8 cellular contexts compared by ENCODE assay signal in genomic region chr7:66493235-66494181, GRCh38.
DNase-seq lines count a peak whose midpoint lies in the region; ATAC-seq and TF ChIP-seq lines count a peak whose summit lies in the region.

No MANE protein-coding gene starts in this region.

- DNase-seq in DMS114 treated with DMSO at 0.1 percent for 48 hours (lab: John Stamatoyannopoulos, UW; ENCODE audit: unreplicated experiment): peak; percentile 90
- peak; percentile 94 for DNase-seq in HuH-7.5 (ENCODE audit: low spot score)
- peak; percentile 99 for DNase-seq in OCI-LY7 (ENCODE audit: low spot score)
- DNase-seq in activated T-cell treated with anti-CD3 and anti-CD28 coated beads for 48 hours (ENCODE audit: low read depth): peak; percentile 94
- peak; percentile 66 for DNase-seq in epithelial cell of proximal tubule (ENCODE audit: low read depth)
- peak; percentile 97 for DNase-seq in stimulated activated CD8-positive, alpha-beta memory T cell treated with anti-CD3 and anti-CD28 coated beads, Interleukin-4, amount 100 ng/mL, for 48 hours

- CTCF ChIA-PET in OCI-LY7 (lab: Charles Lee; ENCODE audit: unreplicated experiment): interaction anchor here (0.6 to 0.8 kb wide), 3 partner anchors 156 to 463 kb away, joined by 3 to 5 read pairs (median 4); no protein-coding TSS in a partner anchor

- no peaks in the 10 kb centered on the region for H3K27me3 ChIP-seq in mucosa of rectum (ENCODE audit: control insufficient read depth in 2 of 2, insufficient read depth in 2 of 2, low read length in 2 of 2)

- intact Hi-C loops in OCI-LY7 (cut with micrococcal nuclease; ENCODE audit: unreplicated experiment): no loop called here

- peak overlapping the region; percentile 41 for H3K27ac ChIP-seq in OCI-LY7 (ENCODE audit: low read depth, low read length, poor library complexity, severe bottlenecking)
- peak overlapping the region; percentile 87 to 91 for H3K27ac ChIP-seq in mucosa of rectum (ENCODE audit: low read depth in 2 of 2, low read length in 2 of 2)

- BruUV-seq in OCI-LY7 (replicated peaks; lab: Mats Ljungman, UMichigan): TSS peak; percentile 63

- H3K79me2 ChIP-seq in OCI-LY7 (ENCODE audit: insufficient read depth, low read depth, low read length): no peaks in the 10 kb centered on the region; the same call in 1 of the 2 replicates

- H3K9me2 ChIP-seq in OCI-LY7 (ENCODE audit: insufficient read depth, low read length): no peaks in the 10 kb centered on the region

- 0 out of 2 replicates have a peak, but pooled peaks have one; percentile 11 for TF ChIP-seq CTCF in OCI-LY7 (conservative IDR thresholded peaks at IDR 0.05; ENCODE audit: low read length)
- TF ChIP-seq CTCF in epithelial cell of proximal tubule (conservative IDR thresholded peaks at IDR 0.05; ENCODE audit: low read depth, low read length): peak; percentile 9

- H3K4me3 ChIP-seq in OCI-LY7 (ENCODE audit: low read depth, low read length, poor library complexity, severe bottlenecking) (peak overlapping the region; percentile 90), epithelial cell of proximal tubule (ENCODE audit: low read depth, low read length) (peak overlapping the region; percentile 87), mucosa of rectum (ENCODE audit: low read length in 2 of 2) (peak overlapping the region; percentile 95 to 97)

- H3K9ac ChIP-seq in mucosa of rectum (ENCODE audit: low read depth in 1 of 2, low read length in 2 of 2): peak overlapping the region; percentile 86 to 99

- peak overlapping the region; percentile 96 for H2AFZ ChIP-seq in OCI-LY7 (ENCODE audit: low read length)

- H3K36me3 ChIP-seq in OCI-LY7 (ENCODE audit: insufficient read depth, low read length): no peaks in the 10 kb centered on the region
- H3K36me3 ChIP-seq in mucosa of rectum (ENCODE audit: control insufficient read depth in 2 of 2, insufficient read depth in 2 of 2, low read length in 2 of 2): no peaks in the 10 kb centered on the region

- peak overlapping the region; percentile 93 for H3K4me2 ChIP-seq in OCI-LY7 (ENCODE audit: low read length)

- no peaks in the 10 kb centered on the region for H3K9me3 ChIP-seq in OCI-LY7 (ENCODE audit: low read length)
- H3K9me3 ChIP-seq in mucosa of rectum (ENCODE audit: control insufficient read depth in 2 of 2, low read length in 2 of 2): no peaks in the 10 kb centered on the region

- H3K4me1 ChIP-seq in OCI-LY7 (ENCODE audit: insufficient read depth, low read length, poor library complexity, severe bottlenecking): peaks cover 10% of the 10 kb centered on the region
- H3K4me1 ChIP-seq in mucosa of rectum (ENCODE audit: control insufficient read depth in 2 of 2, insufficient read depth in 2 of 2, low read length in 2 of 2): peaks cover 0 to 4% of the 10 kb centered on the region in 2 donors

- POLR2A ChIA-PET in OCI-LY7 (lab: Charles Lee): interaction anchor here (0.6 to 1.5 kb wide), 6 partner anchors 16 to 742 kb away, joined by 3 to 8 read pairs (median 4); no protein-coding TSS in a partner anchor

- ATAC-seq in GM21526 (IDR thresholded peaks at IDR 0.05; ENCODE audit: low FRiP score, unreplicated experiment): peak; percentile 96

- H4K20me1 ChIP-seq in OCI-LY7 (ENCODE audit: insufficient read depth, low read length): no peaks in the 10 kb centered on the region

Comparison
In these comparisons a context has a peak if more than half of its experiments do, and no peak if none do; other contexts are left out.
1. Peak in every context shown above with its lines: DNase-seq, ATAC-seq, H3K4me3 ChIP-seq and H3K27ac ChIP-seq.